1 cellular context compared by ENCODE assay signal in genomic region chr6:154343473-154344308, GRCh38.
TF ChIP-seq lines count a peak whose summit lies in the region.

No MANE protein-coding gene starts in this region.

TF ChIP-seq in IMR-90, 13 proteins besides CTCF, POLR2A, EP300 and RAD21:
- TF ChIP-seq RFX5 (IDR thresholded peaks at IDR 0.05; ENCODE audit: low read depth, low read length) = no peak
- peak; percentile 25 for TF ChIP-seq SMC3 (IDR thresholded peaks at IDR 0.05; ENCODE audit: low read depth, low read length)
- TF ChIP-seq MXI1 (IDR thresholded peaks at IDR 0.05; ENCODE audit: borderline replicate concordance, low read depth, low read length) = no peak
